In the genomic region with DNA sequence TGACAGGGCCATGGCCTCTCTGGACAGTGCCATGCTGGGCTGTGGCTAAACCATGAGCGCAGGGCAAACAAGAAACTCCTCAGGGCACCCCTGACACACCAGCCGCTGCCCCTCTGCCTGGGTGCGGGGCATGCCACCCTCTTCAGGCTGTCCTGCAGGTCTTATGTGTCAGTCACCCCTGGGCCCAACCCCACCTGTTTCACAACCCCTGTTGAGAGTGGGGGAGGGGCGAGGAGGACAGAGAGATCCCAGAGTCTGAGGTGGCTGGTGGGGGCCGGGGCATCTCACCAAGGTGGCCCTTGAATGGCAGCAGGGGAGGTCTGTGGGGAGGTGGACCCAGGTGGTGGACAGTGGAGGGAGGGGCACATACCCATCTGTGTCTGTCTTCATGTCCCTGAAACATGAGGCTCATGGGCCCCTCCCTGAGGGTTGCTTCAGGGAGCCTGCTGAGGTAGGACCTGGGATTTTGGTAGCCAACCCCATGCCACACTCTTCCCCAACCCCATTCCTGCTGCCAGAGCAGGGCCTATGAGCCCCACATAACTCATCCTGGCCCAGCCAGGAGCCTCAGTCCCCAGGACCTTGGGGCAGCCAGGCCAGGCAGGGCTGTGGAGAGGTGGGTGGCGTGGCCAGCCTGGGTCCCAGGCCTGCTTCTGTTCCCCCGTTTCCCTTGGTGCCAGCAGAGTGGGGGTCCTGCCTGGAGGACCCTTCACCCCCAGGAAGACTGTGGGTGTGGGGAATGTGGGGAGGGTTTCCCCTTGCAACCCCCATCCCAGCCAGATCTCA, we compare ENCODE assay signal across 18 cellular contexts. TPM values are rescaled to one million over a fixed set of nuclear protein-coding genes. Genes with fewer than 3 reads are reported as not detected.
DNase-seq lines count a peak whose midpoint lies in the region; ATAC-seq, FAIRE-seq and TF ChIP-seq lines count a peak whose summit lies in the region.
"Had no signal": no experiment of that assay in that cellular context is flagged by ENCODE, and none has a peak within 500 bp of the region (broad histone marks: within the 10 kb centered on the region; RNA-seq: fewer than 3 reads in every experiment).

No MANE protein-coding gene starts in this region.

- no peaks in the 10 kb centered on the region for H3K27me3 Mint-ChIP-seq in activated naive CD8-positive, alpha-beta T cell treated with anti-CD3 and anti-CD28 coated beads, Interleukin-2, amount 50 U/mL, for 24 hours
- no peaks in the 10 kb centered on the region for H3K27me3 Mint-ChIP-seq in activated naive CD8-positive, alpha-beta T cell treated with anti-CD3 and anti-CD28 coated beads for 36 hours

- no peak for DNase-seq in activated naive CD8-positive, alpha-beta T cell treated with anti-CD3 and anti-CD28 coated beads, Interleukin-2, amount 50 U/mL, for 24 hours
- DNase-seq in activated naive CD8-positive, alpha-beta T cell treated with anti-CD3 and anti-CD28 coated beads for 36 hours, result no peak
- peak; percentile 45 for DNase-seq in NB4 (ENCODE audit: low read depth)
- DNase-seq in K562 (ENCODE audit: extremely low read depth in 1 of 4, low spot score in 3 of 4), result no peak
- peak; percentile 32 for DNase-seq in stimulated activated CD8-positive, alpha-beta memory T cell treated with anti-CD3 and anti-CD28 coated beads, Interleukin-4, amount 100 ng/mL, for 48 hours
- DNase-seq in vagina (ENCODE audit: extremely low spot score in 2 of 2), result no peak
- no peak for DNase-seq in dedifferentiated amniotic fluid mesenchymal stem cell (ENCODE audit: extremely low spot score)
- DNase-seq: GF-D8, NCI-H187 treated with DMSO at 0.1 percent for 48 hours, NCI-H345 had no signal

- H3K79me2 ChIP-seq in K562 (ENCODE audit: control insufficient read depth, insufficient read depth, low read length), result no peaks in the 10 kb centered on the region

- H3K4me3 ChIP-seq in NB4 (ENCODE audit: low read depth, low read length) (no peak overlapping the region), K562 (no peak overlapping the region), vagina (no peak overlapping the region)
- H3K4me3 ChIP-seq: BLaER1, SJSA1 had no signal

- H3K9me3 Mint-ChIP-seq in activated naive CD8-positive, alpha-beta T cell treated with anti-CD3 and anti-CD28 coated beads, Interleukin-2, amount 50 U/mL, for 24 hours, result no peaks in the 10 kb centered on the region
- H3K9me3 Mint-ChIP-seq in activated naive CD8-positive, alpha-beta T cell treated with anti-CD3 and anti-CD28 coated beads for 36 hours, result no peaks in the 10 kb centered on the region

- no peaks in the 10 kb centered on the region for H3K9me1 ChIP-seq in K562 (ENCODE audit: control insufficient read depth, insufficient read depth, low read length)

- no peak overlapping the region for H3K9ac ChIP-seq in K562 (ENCODE audit: insufficient read depth in 1 of 2, low read depth in 2 of 2, low read length in 2 of 2)
- H3K9ac ChIP-seq: BLaER1 had no signal

- no peak overlapping the region for H3K4me2 ChIP-seq in K562 (ENCODE audit: insufficient read depth, low read length)

- H4K20me1 ChIP-seq in K562 (replicated peaks; ENCODE audit: control insufficient read depth, insufficient read depth, low read length), result no peaks in the 10 kb centered on the region; the same call in 1 of the 2 replicates

- H3K4me3 Mint-ChIP-seq in activated naive CD8-positive, alpha-beta T cell treated with anti-CD3 and anti-CD28 coated beads, Interleukin-2, amount 50 U/mL, for 24 hours, result no peak overlapping the region
- no peak overlapping the region for H3K4me3 Mint-ChIP-seq in activated naive CD8-positive, alpha-beta T cell treated with anti-CD3 and anti-CD28 coated beads for 36 hours

- H3K9me3 ChIP-seq in K562 (replicated peaks; ENCODE audit: control insufficient read depth, insufficient read depth, low read depth, low read length), result no peaks in the 10 kb centered on the region
- H3K9me3 ChIP-seq in vagina, result no peaks in the 10 kb centered on the region
- H3K9me3 ChIP-seq: BLaER1, SJSA1 had no signal

- peaks cover 5% of the 10 kb centered on the region for H3K36me3 Mint-ChIP-seq in activated naive CD8-positive, alpha-beta T cell treated with anti-CD3 and anti-CD28 coated beads, Interleukin-2, amount 50 U/mL, for 24 hours (ENCODE audit: low read depth)
- H3K36me3 Mint-ChIP-seq in activated naive CD8-positive, alpha-beta T cell treated with anti-CD3 and anti-CD28 coated beads for 36 hours, result peaks cover under 1% of the 10 kb centered on the region

- in situ Hi-C loops in K562 (cut with MboI), result no loop called here

- no TSS peak for BruUV-seq in K562 (replicated peaks; lab: Mats Ljungman, UMichigan)

- H3K27ac Mint-ChIP-seq in activated naive CD8-positive, alpha-beta T cell treated with anti-CD3 and anti-CD28 coated beads, Interleukin-2, amount 50 U/mL, for 24 hours, result no peak overlapping the region
- no peak overlapping the region for H3K27ac Mint-ChIP-seq in activated naive CD8-positive, alpha-beta T cell treated with anti-CD3 and anti-CD28 coated beads for 36 hours

- WGBS in K562 (ENCODE audit: insufficient coverage, low coverage, missing lambda C conversion rate), result 75% methylated on average over 2 of the region's 7 CpGs

- peaks cover 39% of the 10 kb centered on the region; the same call in 2 of the 3 replicates for H3K36me3 ChIP-seq in K562 (ENCODE audit: control insufficient read depth, insufficient read depth, low read length)
- peaks cover 0 to 50% of the 10 kb centered on the region in 2 donors for H3K36me3 ChIP-seq in vagina

- H3K4me1 Mint-ChIP-seq in activated naive CD8-positive, alpha-beta T cell treated with anti-CD3 and anti-CD28 coated beads, Interleukin-2, amount 50 U/mL, for 24 hours, result peaks cover 4% of the 10 kb centered on the region
- no peaks in the 10 kb centered on the region for H3K4me1 Mint-ChIP-seq in activated naive CD8-positive, alpha-beta T cell treated with anti-CD3 and anti-CD28 coated beads for 36 hours

- TF ChIP-seq RAD21 in K562 (CRISPR knock-in tag; conservative IDR thresholded peaks at IDR 0.05 in 1 of 2, IDR thresholded peaks at IDR 0.05 in 1 of 2), result no peak

- no peak overlapping the region for H2AFZ ChIP-seq in K562 (ENCODE audit: low read depth, low read length)

- no peak for TF ChIP-seq EP300 in K562 (IDR thresholded peaks at IDR 0.05; ENCODE audit: low read length)

- TF ChIP-seq POLR2A in NB4 (IDR thresholded peaks at IDR 0.05; ENCODE audit: extremely low read depth, insufficient read length) (no peak), K562 (conservative IDR thresholded peaks at IDR 0.05) (no peak), vagina (IDR thresholded peaks at IDR 0.05) (no peak)

- H3K27me3 ChIP-seq in K562 (ENCODE audit: control insufficient read depth in 2 of 2, insufficient read depth in 2 of 2, low read length in 2 of 2), result no peaks in the 10 kb centered on the region
- H3K27me3 ChIP-seq in vagina, result no peaks in the 10 kb centered on the region
- H3K27me3 ChIP-seq: BLaER1, SJSA1 had no signal

- no peak for TF ChIP-seq CTCF in NB4 (IDR thresholded peaks at IDR 0.05; ENCODE audit: low read depth, low read length)
- no peak for TF ChIP-seq CTCF in K562 (IDR thresholded peaks at IDR 0.05 in 2 of 3, conservative IDR thresholded peaks at IDR 0.05 in 1 of 3; ENCODE audit: insufficient read depth in 2 of 3, low read depth in 1 of 3, low read length in 3 of 3)
- no peak for TF ChIP-seq CTCF in vagina (IDR thresholded peaks at IDR 0.05)

- CTCF ChIA-PET in K562 (lab: Yijun Ruan, JAX; ENCODE audit: low intra/inter-chr PET ratio), result no interaction called here

- intact Hi-C loops in K562 (cut with micrococcal nuclease) (no loop called here), vagina (cut with DNase I) (no loop called here)

- POLR2A ChIA-PET in K562 (lab: Yijun Ruan, JAX), result no interaction called here

- ATAC-seq in activated naive CD8-positive, alpha-beta T cell treated with anti-CD3 and anti-CD28 coated beads, Interleukin-2, amount 50 U/mL, for 24 hours, result peak; percentile 13
- no peak; the same call in 2 of the 3 replicates for ATAC-seq in K562
- no peak for ATAC-seq in GM18517 (IDR thresholded peaks at IDR 0.05; ENCODE audit: unreplicated experiment)

- no peak for FAIRE-seq in K562 (lab: Jason Lieb, UNC)
- FAIRE-seq: A204.1, GM18507, H54 had no signal

- H3K27ac ChIP-seq in K562 (ENCODE audit: extremely low read depth, low read depth, low read length), result no peak overlapping the region
- H3K27ac ChIP-seq in vagina, result no peak overlapping the region
- H3K27ac ChIP-seq: BLaER1, SJSA1 had no signal

- H3K4me1 ChIP-seq in K562 (replicated peaks in 1 of 2; ENCODE audit: control insufficient read depth in 2 of 2, insufficient read depth in 2 of 2, low read length in 2 of 2) (peaks cover 5 to 35% of the 10 kb centered on the region in 2 experiments; a peak in 3 of 5 replicates), vagina (peaks cover 45% of the 10 kb centered on the region)
- H3K4me1 ChIP-seq: SJSA1 had no signal

RNA-seq across cellular contexts. Expression of a gene that starts 1.7 kb away (rescaled TPM):
- under 1 TPM; 0.08 to 0.10 TPM for total RNA-seq in activated naive CD8-positive, alpha-beta T cell treated with anti-CD3 and anti-CD28 coated beads for 36 hours
- 6.3 and 21.2 TPM in 2 replicates for total RNA-seq in K562 (2011; cell fraction: chromatin; rRNA removed; ENCODE audit: low replicate concordance)
- 16.3 and 17.0 TPM in 2 replicates for total RNA-seq in K562 (2011; cell fraction: nucleolus; rRNA removed)
- total RNA-seq in K562 (2011; cell fraction: nucleoplasm; rRNA removed), result 8.3 and 8.5 TPM in 2 replicates
- total RNA-seq in K562 (2014; rRNA removed) (1.6 and 3.4 TPM in 2 replicates), K562 (2014; rRNA removed; fragmentation: Illumina TruSeq; extraction: Trizol) (1.1 TPM in 2 replicates), K562 (2015; rRNA removed; fragmentation: Illumina TruSeq; extraction: Trizol) (0.75 and 1.2 TPM in 2 replicates), K562 (2021) (3.9 and 4.7 TPM in 2 replicates), vagina (124 TPM)
- polyA plus RNA-seq in K562 (2011; rRNA removed) (1.8 and 4.4 TPM in 2 replicates), K562 (2014; fragmentation: Illumina TruSeq; extraction: Trizol) (0.86 and 1.6 TPM in 2 replicates), K562 (2014; fragmentation: Nextera tagmentation; extraction: Ambion mirVana) (under 1 TPM; 0.20 TPM), K562 (2014; rRNA removed) (1.8 and 3.4 TPM in 2 replicates)
- polyA plus RNA-seq in K562 (2011; cell fraction: cytosol; rRNA removed), result 2.6 and 3.1 TPM in 2 replicates
- polyA plus RNA-seq in K562 (2011; cell fraction: nucleus; rRNA removed), result 34.1 and 41.9 TPM in 2 replicates
- 1.6 and 2.7 TPM in 2 replicates for polyA plus RNA-seq in K562 (2012)
- polyA minus RNA-seq in K562 (2011; rRNA and poly(A)+ RNA removed), result 1.6 and 2.3 TPM in 2 replicates
- polyA minus RNA-seq in K562 (2011; cell fraction: cytosol; rRNA and poly(A)+ RNA removed), result 1.9 and 3.1 TPM in 2 replicates
- polyA minus RNA-seq in K562 (2011; cell fraction: nucleus; rRNA and poly(A)+ RNA removed), result 8.5 and 12.6 TPM in 2 replicates
- total RNA-seq: Daoy, HT1080, SJSA1 had no signal

RNA-seq across cellular contexts. Expression of a gene that starts 38.0 kb away (rescaled TPM):
- 10 to 100 TPM; 55.0 to 57.3 TPM for total RNA-seq in activated naive CD8-positive, alpha-beta T cell treated with anti-CD3 and anti-CD28 coated beads for 36 hours
- 205 and 431 TPM in 2 replicates for total RNA-seq in K562 (2011; cell fraction: chromatin; rRNA removed; ENCODE audit: low replicate concordance)
- total RNA-seq in K562 (2011; cell fraction: nucleolus; rRNA removed), result 200 and 220 TPM in 2 replicates
- total RNA-seq in K562 (2011; cell fraction: nucleoplasm; rRNA removed), result 158 and 172 TPM in 2 replicates
- total RNA-seq in K562 (2014; rRNA removed), result 27.9 and 35.9 TPM in 2 replicates
- total RNA-seq in K562 (2014; rRNA removed; fragmentation: Illumina TruSeq; extraction: Trizol), result 13.9 and 16.1 TPM in 2 replicates
- total RNA-seq in K562 (2015; rRNA removed; fragmentation: Illumina TruSeq; extraction: Trizol), result 20.7 and 22.2 TPM in 2 replicates
- total RNA-seq in K562 (2021), result 36.9 and 43.5 TPM in 2 replicates
- 34.6 and 52.5 TPM in 2 replicates for polyA plus RNA-seq in K562 (2011; rRNA removed)
- polyA plus RNA-seq in K562 (2011; cell fraction: cytosol; rRNA removed), result 31.2 and 33.2 TPM in 2 replicates
- 303 and 415 TPM in 2 replicates for polyA plus RNA-seq in K562 (2011; cell fraction: nucleus; rRNA removed)
- 28.8 and 58.0 TPM in 2 replicates for polyA plus RNA-seq in K562 (2012)
- 23.4 and 28.3 TPM in 2 replicates for polyA plus RNA-seq in K562 (2014; fragmentation: Illumina TruSeq; extraction: Trizol)
- polyA plus RNA-seq in K562 (2014; fragmentation: Nextera tagmentation; extraction: Ambion mirVana), result under 1 TPM; 0.44 to 0.80 TPM
- 37.5 and 42.4 TPM in 2 replicates for polyA plus RNA-seq in K562 (2014; rRNA removed)
- polyA minus RNA-seq in K562 (2011; rRNA and poly(A)+ RNA removed), result 35.4 and 47.8 TPM in 2 replicates
- 23.4 and 31.6 TPM in 2 replicates for polyA minus RNA-seq in K562 (2011; cell fraction: cytosol; rRNA and poly(A)+ RNA removed)
- polyA minus RNA-seq in K562 (2011; cell fraction: nucleus; rRNA and poly(A)+ RNA removed), result 68.9 and 75.8 TPM in 2 replicates
- total RNA-seq in vagina, result 103 TPM

RNA-seq across cellular contexts. Expression of a gene that starts 39.6 kb away (rescaled TPM):
- 1 to 10 TPM; 2.9 to 4.2 TPM for total RNA-seq in activated naive CD8-positive, alpha-beta T cell treated with anti-CD3 and anti-CD28 coated beads for 36 hours
- total RNA-seq in K562 (2011; cell fraction: chromatin; rRNA removed; ENCODE audit: low replicate concordance), result 0.65 TPM in 1 of 2 replicates, not detected in the other
- 1.0 and 1.3 TPM in 2 replicates for total RNA-seq in K562 (2011; cell fraction: nucleolus; rRNA removed)
- total RNA-seq in K562 (2011; cell fraction: nucleoplasm; rRNA removed), result 2.7 TPM in 1 of 2 replicates, not detected in the other
- total RNA-seq in K562 (2014; rRNA removed) (0.53 TPM in 1 of 2 replicates, not detected in the other), K562 (2014; rRNA removed; fragmentation: Illumina TruSeq; extraction: Trizol) (not detected in 2 replicates), K562 (2015; rRNA removed; fragmentation: Illumina TruSeq; extraction: Trizol) (not detected in 2 replicates), K562 (2021) (0.47 TPM in 1 of 2 replicates, not detected in the other), vagina (1.7 TPM)
- polyA plus RNA-seq in K562 (2011; rRNA removed) (0.42 and 1.1 TPM in 2 replicates), K562 (2014; fragmentation: Illumina TruSeq; extraction: Trizol) (0.85 TPM in 1 of 2 replicates, not detected in the other), K562 (2014; fragmentation: Nextera tagmentation; extraction: Ambion mirVana) (under 1 TPM; 0.08 to 0.27 TPM), K562 (2014; rRNA removed) (0.78 TPM in 1 of 2 replicates, not detected in the other)
- polyA plus RNA-seq in K562 (2011; cell fraction: cytosol; rRNA removed), result 0.60 and 1.6 TPM in 2 replicates
- polyA plus RNA-seq in K562 (2011; cell fraction: nucleus; rRNA removed), result 3.3 and 6.2 TPM in 2 replicates
- polyA plus RNA-seq in K562 (2012), result 0.12 and 0.65 TPM in 2 replicates
- polyA minus RNA-seq in K562 (2011; rRNA and poly(A)+ RNA removed), result 0.42 and 1.4 TPM in 2 replicates
- polyA minus RNA-seq in K562 (2011; cell fraction: cytosol; rRNA and poly(A)+ RNA removed), result not detected in 2 replicates
- polyA minus RNA-seq in K562 (2011; cell fraction: nucleus; rRNA and poly(A)+ RNA removed), result 0.44 TPM in 1 of 2 replicates, not detected in the other
- total RNA-seq: Daoy, HT1080 had no signal

RNA-seq across cellular contexts. Expression of a gene that starts 40.2 kb away (rescaled TPM):
- 10 to 100 TPM; 66.6 to 73.4 TPM for total RNA-seq in activated naive CD8-positive, alpha-beta T cell treated with anti-CD3 and anti-CD28 coated beads for 36 hours
- 149 and 396 TPM in 2 replicates for total RNA-seq in K562 (2011; cell fraction: chromatin; rRNA removed; ENCODE audit: low replicate concordance)
- 249 and 262 TPM in 2 replicates for total RNA-seq in K562 (2011; cell fraction: nucleolus; rRNA removed)
- total RNA-seq in K562 (2011; cell fraction: nucleoplasm; rRNA removed), result 155 and 157 TPM in 2 replicates
- 122 and 177 TPM in 2 replicates for total RNA-seq in K562 (2014; rRNA removed)
- 52.5 and 60.9 TPM in 2 replicates for total RNA-seq in K562 (2014; rRNA removed; fragmentation: Illumina TruSeq; extraction: Trizol)
- 80.5 and 88.7 TPM in 2 replicates for total RNA-seq in K562 (2015; rRNA removed; fragmentation: Illumina TruSeq; extraction: Trizol)
- 168 and 171 TPM in 2 replicates for total RNA-seq in K562 (2021)
- 133 and 165 TPM in 2 replicates for polyA plus RNA-seq in K562 (2011; rRNA removed)
- 143 and 272 TPM in 2 replicates for polyA plus RNA-seq in K562 (2011; cell fraction: cytosol; rRNA removed)
- 440 and 526 TPM in 2 replicates for polyA plus RNA-seq in K562 (2011; cell fraction: nucleus; rRNA removed)
- 107 and 154 TPM in 2 replicates for polyA plus RNA-seq in K562 (2012)
- polyA plus RNA-seq in K562 (2014; fragmentation: Illumina TruSeq; extraction: Trizol), result 140 and 168 TPM in 2 replicates
- 10 to 100 TPM; 25.6 to 37.5 TPM for polyA plus RNA-seq in K562 (2014; fragmentation: Nextera tagmentation; extraction: Ambion mirVana)
- 150 and 173 TPM in 2 replicates for polyA plus RNA-seq in K562 (2014; rRNA removed)
- 77.2 and 97.0 TPM in 2 replicates for polyA minus RNA-seq in K562 (2011; rRNA and poly(A)+ RNA removed)
- 74.4 and 91.0 TPM in 2 replicates for polyA minus RNA-seq in K562 (2011; cell fraction: cytosol; rRNA and poly(A)+ RNA removed)
- polyA minus RNA-seq in K562 (2011; cell fraction: nucleus; rRNA and poly(A)+ RNA removed), result 76.3 and 93.3 TPM in 2 replicates
- total RNA-seq in vagina, result 63.3 TPM

RNA-seq across cellular contexts. Expression of a gene that starts 43.0 kb away (rescaled TPM):
- 10 to 100 TPM; 23.4 to 23.6 TPM for total RNA-seq in activated naive CD8-positive, alpha-beta T cell treated with anti-CD3 and anti-CD28 coated beads for 36 hours
- total RNA-seq in K562 (2011; cell fraction: chromatin; rRNA removed; ENCODE audit: low replicate concordance), result 16.1 and 17.7 TPM in 2 replicates
- total RNA-seq in K562 (2011; cell fraction: nucleolus; rRNA removed), result 11.6 and 16.8 TPM in 2 replicates
- total RNA-seq in K562 (2011; cell fraction: nucleoplasm; rRNA removed), result 22.7 and 45.6 TPM in 2 replicates
- total RNA-seq in K562 (2014; rRNA removed), result 28.6 and 41.1 TPM in 2 replicates
- 13.8 and 16.4 TPM in 2 replicates for total RNA-seq in K562 (2014; rRNA removed; fragmentation: Illumina TruSeq; extraction: Trizol)
- total RNA-seq in K562 (2015; rRNA removed; fragmentation: Illumina TruSeq; extraction: Trizol), result 33.8 and 38.3 TPM in 2 replicates
- 23.3 and 32.2 TPM in 2 replicates for total RNA-seq in K562 (2021)
- 10.2 and 11.3 TPM in 2 replicates for polyA plus RNA-seq in K562 (2011; rRNA removed)
- 12.1 and 14.9 TPM in 2 replicates for polyA plus RNA-seq in K562 (2011; cell fraction: cytosol; rRNA removed)
- polyA plus RNA-seq in K562 (2011; cell fraction: nucleus; rRNA removed), result 17.8 and 22.9 TPM in 2 replicates
- 36.7 and 97.1 TPM in 2 replicates for polyA plus RNA-seq in K562 (2012)
- 18.0 and 31.0 TPM in 2 replicates for polyA plus RNA-seq in K562 (2014; fragmentation: Illumina TruSeq; extraction: Trizol)
- polyA plus RNA-seq in K562 (2014; fragmentation: Nextera tagmentation; extraction: Ambion mirVana), result 10 to 100 TPM; 36.3 to 36.7 TPM
- polyA plus RNA-seq in K562 (2014; rRNA removed), result 45.3 and 55.4 TPM in 2 replicates
- 7.6 and 8.3 TPM in 2 replicates for polyA minus RNA-seq in K562 (2011; rRNA and poly(A)+ RNA removed)
- polyA minus RNA-seq in K562 (2011; cell fraction: cytosol; rRNA and poly(A)+ RNA removed), result 9.0 and 12.3 TPM in 2 replicates
- polyA minus RNA-seq in K562 (2011; cell fraction: nucleus; rRNA and poly(A)+ RNA removed), result 6.5 and 9.8 TPM in 2 replicates
- 1.2 TPM for total RNA-seq in vagina

Comparison
In these comparisons a context has a peak if more than half of its experiments do, and no peak if none do; other contexts are left out.
1. DNase-seq: peak in NB4 (single experiment) and stimulated activated CD8-positive, alpha-beta memory T cell treated with anti-CD3 and anti-CD28 coated beads, Interleukin-4, amount 100 ng/mL, for 48 hours (single experiment); none in activated naive CD8-positive, alpha-beta T cell treated with anti-CD3 and anti-CD28 coated beads, Interleukin-2, amount 50 U/mL, for 24 hours (single experiment), activated naive CD8-positive, alpha-beta T cell treated with anti-CD3 and anti-CD28 coated beads for 36 hours (single experiment), K562 (0 of 4), vagina (0 of 2) and dedifferentiated amniotic fluid mesenchymal stem cell (single experiment).